Comparison of ENCODE assay signal across 9 cellular contexts in the genomic region with DNA sequence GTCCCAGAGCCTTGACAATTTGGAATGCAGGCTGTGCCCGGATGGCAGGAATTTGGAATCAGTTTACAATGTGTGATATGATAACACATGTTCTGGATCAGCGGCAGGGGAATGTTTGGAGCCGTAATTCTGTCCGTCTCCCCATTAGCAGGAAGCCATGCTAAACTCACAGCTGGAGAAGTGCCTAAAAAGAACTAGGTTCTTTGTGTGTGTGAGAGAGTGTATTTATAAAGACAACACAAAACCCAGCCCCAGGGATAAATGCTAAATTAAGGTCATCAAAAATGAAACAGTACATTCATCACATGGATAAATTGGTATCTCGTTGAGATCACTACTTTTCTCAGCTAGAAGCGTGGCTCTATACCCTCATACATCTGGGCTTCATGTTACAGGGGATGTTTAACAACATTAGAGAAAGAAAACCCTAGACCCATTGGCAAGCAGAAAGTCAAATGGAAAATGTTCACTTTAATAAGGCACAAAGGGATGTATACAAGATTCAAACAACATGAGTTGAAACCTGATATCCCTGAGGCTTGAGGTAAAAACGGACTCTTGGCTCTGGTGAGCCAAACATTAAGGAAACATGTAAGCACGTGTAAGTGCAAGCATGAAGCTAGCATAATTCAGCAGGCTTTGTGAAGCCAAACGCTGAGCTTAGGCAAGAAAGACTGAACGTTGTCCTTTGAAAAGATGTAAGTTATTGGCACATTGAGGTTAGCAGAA. TPM values are rescaled to one million over a fixed set of nuclear protein-coding genes. Genes with fewer than 3 reads are reported as not detected.
A peak's percentile ranks its signal among the peaks of the same experiment; 100 is the strongest.
DNase-seq lines count a peak whose midpoint lies in the region; ATAC-seq, FAIRE-seq and TF ChIP-seq lines count a peak whose summit lies in the region.
"Had no signal": no experiment of that assay in that cellular context is flagged by ENCODE, and none has a peak within 500 bp of the region (broad histone marks: within the 10 kb centered on the region; RNA-seq: fewer than 3 reads in every experiment).

No MANE protein-coding gene starts in this region.

- 30% methylated on average over 10 of the region's 10 CpGs for WGBS in K562 (ENCODE audit: insufficient coverage, low coverage, missing lambda C conversion rate)

- H4K20me1 ChIP-seq in BLaER1 treated with 17β-estradiol and CSF1 and Interleukin-3, amounts not matched to agents 10 nM and 100 nM = no peaks in the 10 kb centered on the region
- H4K20me1 ChIP-seq in K562 (replicated peaks; ENCODE audit: control insufficient read depth, insufficient read depth, low read length) = no peaks in the 10 kb centered on the region

- peak overlapping the region in 8 of 11 experiments; percentile 10 to 43 (median 28); a peak in 12 of 22 replicates for H3K4me2 ChIP-seq in BLaER1 treated with 17β-estradiol and CSF1 and Interleukin-3, amounts not matched to agents 10 nM and 100 nM
- H3K4me2 ChIP-seq in K562 (ENCODE audit: insufficient read depth, low read length) = no peak overlapping the region

- no peak for TF ChIP-seq RAD21 in K562 (CRISPR knock-in tag; conservative IDR thresholded peaks at IDR 0.05 in 1 of 2, IDR thresholded peaks at IDR 0.05 in 1 of 2)

- no peak overlapping the region for H3K9ac ChIP-seq in BLaER1 treated with 17β-estradiol and CSF1 and Interleukin-3, amounts not matched to agents 10 nM and 100 nM
- H3K9ac ChIP-seq in K562 (ENCODE audit: insufficient read depth in 1 of 2, low read depth in 2 of 2, low read length in 2 of 2) = no peak overlapping the region

- no peaks in the 10 kb centered on the region for H3K36me3 Mint-ChIP-seq in nephron (ENCODE audit: low read depth)

- POLR2A ChIA-PET in K562 (lab: Yijun Ruan, JAX) = interaction anchor here (0.8 to 2.4 kb wide), 2 partner anchors 10 to 29 kb away, joined by 3 to 6 read pairs; no protein-coding TSS in a partner anchor

- H2AFZ ChIP-seq in K562 (ENCODE audit: low read depth, low read length) = peak overlapping the region; percentile 63

- intact Hi-C loops in K562 (cut with micrococcal nuclease) = no loop called here

- TF ChIP-seq CTCF in K562 (IDR thresholded peaks at IDR 0.05 in 2 of 3, conservative IDR thresholded peaks at IDR 0.05 in 1 of 3; ENCODE audit: insufficient read depth in 2 of 3, low read depth in 1 of 3, low read length in 3 of 3) (no peak), nephron (IDR thresholded peaks at IDR 0.05; ENCODE audit: unreplicated experiment in 3 of 3) (no peak)

- H3K9me3 Mint-ChIP-seq in nephron = no peaks in the 10 kb centered on the region

- TF ChIP-seq POLR2A in K562 (conservative IDR thresholded peaks at IDR 0.05) = no peak

- ATAC-seq in K562 (0 out of 3 replicates have a peak, but pooled peaks have one; percentile 21), GM21786 (IDR thresholded peaks at IDR 0.05; ENCODE audit: unreplicated experiment) (no peak), GM21390 (IDR thresholded peaks at IDR 0.05; ENCODE audit: unreplicated experiment) (no peak)

- peak overlapping the region in 2 of 11 experiments; percentile 6 to 12; a peak in 1 of 22 replicates for H3K27ac ChIP-seq in BLaER1 treated with 17β-estradiol and CSF1 and Interleukin-3, amounts not matched to agents 10 nM and 100 nM
- H3K27ac ChIP-seq in K562 (ENCODE audit: extremely low read depth, low read depth, low read length) = no peak overlapping the region

- H3K4me1 ChIP-seq in BLaER1 treated with 17β-estradiol and CSF1 and Interleukin-3, amounts not matched to agents 10 nM and 100 nM = peaks cover 13 to 65% (median 53%) of the 10 kb centered on the region in 10 experiments
- H3K4me1 ChIP-seq in K562 (replicated peaks in 1 of 2; ENCODE audit: control insufficient read depth in 2 of 2, insufficient read depth in 2 of 2, low read length in 2 of 2) = peaks cover 0 to 4% of the 10 kb centered on the region in 2 experiments; a peak in 2 of 5 replicates

- CTCF ChIA-PET in K562 (lab: Yijun Ruan, JAX; ENCODE audit: low intra/inter-chr PET ratio) = no interaction called here

- peaks cover 4% of the 10 kb centered on the region for H3K27me3 Mint-ChIP-seq in nephron (ENCODE audit: low read depth)

- no TSS peak for BruUV-seq in K562 (replicated peaks; lab: Mats Ljungman, UMichigan)

- peak; percentile 65 for FAIRE-seq in K562 (lab: Jason Lieb, UNC)

- no peak for TF ChIP-seq EP300 in K562 (IDR thresholded peaks at IDR 0.05; ENCODE audit: low read length)

- H3K36me3 ChIP-seq in BLaER1 treated with 17β-estradiol and CSF1 and Interleukin-3, amounts not matched to agents 10 nM and 100 nM = no peaks in the 10 kb centered on the region
- H3K36me3 ChIP-seq in K562 (ENCODE audit: control insufficient read depth, insufficient read depth, low read length) = no peaks in the 10 kb centered on the region

- no peaks in the 10 kb centered on the region for H3K9me1 ChIP-seq in K562 (ENCODE audit: control insufficient read depth, insufficient read depth, low read length)

- no peaks in the 10 kb centered on the region for H3K9me3 ChIP-seq in BLaER1 treated with 17β-estradiol and CSF1 and Interleukin-3, amounts not matched to agents 10 nM and 100 nM (replicated peaks in 1 of 11)
- no peaks in the 10 kb centered on the region for H3K9me3 ChIP-seq in K562 (replicated peaks; ENCODE audit: control insufficient read depth, insufficient read depth, low read depth, low read length)

- no peaks in the 10 kb centered on the region for H3K79me2 ChIP-seq in K562 (ENCODE audit: control insufficient read depth, insufficient read depth, low read length)

- H3K27me3 ChIP-seq in BLaER1 treated with 17β-estradiol and CSF1 and Interleukin-3, amounts not matched to agents 10 nM and 100 nM = peaks cover 0 to 5% (median 0%) of the 10 kb centered on the region in 11 experiments; a peak in 1 of 22 replicates
- no peaks in the 10 kb centered on the region for H3K27me3 ChIP-seq in K562 (ENCODE audit: control insufficient read depth in 2 of 2, insufficient read depth in 2 of 2, low read length in 2 of 2)

- H3K4me1 Mint-ChIP-seq in nephron = peaks cover 33% of the 10 kb centered on the region

- H3K4me3 Mint-ChIP-seq in nephron = peak overlapping the region in 2 of 3 experiments; percentile 37 to 62

- peak overlapping the region; percentile 83 to 91 (median 88) for H3K27ac Mint-ChIP-seq in nephron

- H3K4me3 ChIP-seq in BLaER1 treated with 17β-estradiol and CSF1 and Interleukin-3, amounts not matched to agents 10 nM and 100 nM = no peak overlapping the region
- no peak overlapping the region for H3K4me3 ChIP-seq in K562

- peak; percentile 12 for DNase-seq in NCI-H128 (lab: John Stamatoyannopoulos, UW; ENCODE audit: unreplicated experiment)
- no peak for DNase-seq in K562 (ENCODE audit: extremely low read depth in 1 of 4, low spot score in 3 of 4)
- DNase-seq in stimulated activated CD4-positive, alpha-beta T cell treated with anti-CD3 and anti-CD28 coated beads, Interleukin-4, amount 100 ng/mL, for 4 hours = no peak
- DNase-seq in activated T-cell treated with anti-CD3 and anti-CD28 coated beads for 4 hours = no peak
- DNase-seq: nucleus accumbens had no signal

- in situ Hi-C loops in K562 (cut with MboI) = no loop called here

TF ChIP-seq in K562, 482 proteins besides CTCF, POLR2A, EP300 and RAD21 (continues in another document):
- TF ChIP-seq THRAP3 (IDR thresholded peaks at IDR 0.05; ENCODE audit: borderline replicate concordance) = no peak
- TF ChIP-seq L3MBTL2 (IDR thresholded peaks at IDR 0.05) = peak; percentile 83
- no peak for TF ChIP-seq C11orf30 (IDR thresholded peaks at IDR 0.05; ENCODE audit: low read depth)

RNA-seq across cellular contexts. Expression of a gene that starts 18.0 kb away (rescaled TPM):
- 67.0 and 118 TPM in 2 replicates for total RNA-seq in K562 (2011; cell fraction: chromatin; rRNA removed; ENCODE audit: low replicate concordance)
- total RNA-seq in K562 (2011; cell fraction: nucleolus; rRNA removed) = 37.9 and 39.4 TPM in 2 replicates
- 60.0 and 67.7 TPM in 2 replicates for total RNA-seq in K562 (2011; cell fraction: nucleoplasm; rRNA removed)
- 12.9 and 13.2 TPM in 2 replicates for total RNA-seq in K562 (2014; rRNA removed)
- 15.0 and 16.0 TPM in 2 replicates for total RNA-seq in K562 (2014; rRNA removed; fragmentation: Illumina TruSeq; extraction: Trizol)
- total RNA-seq in K562 (2015; rRNA removed; fragmentation: Illumina TruSeq; extraction: Trizol) = 15.6 and 18.8 TPM in 2 replicates
- total RNA-seq in K562 (2021) = 18.6 and 20.8 TPM in 2 replicates
- 9.7 and 10.0 TPM in 2 replicates for polyA plus RNA-seq in K562 (2011; rRNA removed)
- polyA plus RNA-seq in K562 (2011; cell fraction: cytosol; rRNA removed) = 6.9 and 9.0 TPM in 2 replicates
- 23.1 and 24.6 TPM in 2 replicates for polyA plus RNA-seq in K562 (2011; cell fraction: nucleus; rRNA removed)
- polyA plus RNA-seq in K562 (2012) = 10.8 and 11.2 TPM in 2 replicates
- polyA plus RNA-seq in K562 (2014; fragmentation: Illumina TruSeq; extraction: Trizol) = 13.1 and 15.4 TPM in 2 replicates
- polyA plus RNA-seq in K562 (2014; fragmentation: Nextera tagmentation; extraction: Ambion mirVana) = 1 to 10 TPM; 1.2 to 1.6 TPM
- 6.9 and 7.5 TPM in 2 replicates for polyA plus RNA-seq in K562 (2014; rRNA removed)
- polyA minus RNA-seq in K562 (2011; rRNA and poly(A)+ RNA removed) = 25.0 and 34.9 TPM in 2 replicates
- polyA minus RNA-seq in K562 (2011; cell fraction: cytosol; rRNA and poly(A)+ RNA removed) = 11.2 and 18.8 TPM in 2 replicates
- polyA minus RNA-seq in K562 (2011; cell fraction: nucleus; rRNA and poly(A)+ RNA removed) = 35.5 and 61.0 TPM in 2 replicates
